30 cellular contexts compared by ENCODE assay signal in the genomic region with DNA sequence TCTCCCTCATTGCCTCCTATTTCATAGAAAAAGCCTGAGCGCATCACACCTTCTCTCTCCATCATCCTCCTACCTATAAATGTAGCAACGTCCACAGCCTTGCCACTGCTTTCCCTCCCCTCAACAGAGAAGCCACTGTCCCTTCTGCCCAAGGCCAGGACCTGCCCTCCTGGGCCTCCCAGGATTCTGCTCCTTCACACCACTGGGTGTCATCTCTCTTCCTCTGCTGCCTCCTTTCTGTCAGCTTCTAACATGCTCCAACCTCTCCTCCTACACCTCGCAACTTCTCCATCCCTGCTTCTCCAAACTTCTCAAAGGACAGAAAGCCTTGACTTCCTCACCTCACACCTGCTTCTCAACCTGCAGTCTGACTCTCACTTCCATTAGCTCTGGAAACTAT. TPM values are rescaled to one million over a fixed set of nuclear protein-coding genes. Genes with fewer than 3 reads are reported as not detected.
DNase-seq lines count a peak whose midpoint lies in the region; TF ChIP-seq lines count a peak whose summit lies in the region.
"Had no signal": no experiment of that assay in that cellular context is flagged by ENCODE, and none has a peak within 500 bp of the region (broad histone marks: within the 10 kb centered on the region; RNA-seq: fewer than 3 reads in every experiment).

No MANE protein-coding gene starts in this region.

- H3K4me3 ChIP-seq in NB4 (ENCODE audit: low read depth, low read length) (no peak overlapping the region), brain microvascular endothelial cell (ENCODE audit: low read depth, low read length) (no peak overlapping the region), neutrophil (ENCODE audit: low read depth in 1 of 2, low read length in 1 of 2) (no peak overlapping the region)
- H3K4me3 ChIP-seq in CD4-positive, alpha-beta memory T cell (ENCODE audit: low read length in 2 of 2) = no peak overlapping the region
- H3K4me3 ChIP-seq: gastroesophageal sphincter, left ventricle myocardium inferior, ovary, stomach, transverse colon had no signal

- CTCF ChIA-PET in CD4-positive, alpha-beta memory T cell (lab: Charles Lee; ENCODE audit: partially characterized antibody) = interaction anchor here (1.7 kb wide), 1 partner anchor 193 kb away, joined by 5 read pairs; no protein-coding TSS in a partner anchor

- peak; percentile 29 for DNase-seq in CD1c-positive myeloid dendritic cell (ENCODE audit: extremely low spot score)
- DNase-seq in NB4 (ENCODE audit: low read depth) = peak; percentile 15
- no peak for DNase-seq in brain microvascular endothelial cell
- no peak for DNase-seq in CD4-positive, alpha-beta memory T cell
- DNase-seq in RKO (ENCODE audit: low spot score) = no peak
- DNase-seq in NCI-H2107 (lab: John Stamatoyannopoulos, UW) = no peak
- DNase-seq: activated CD8-positive, alpha-beta T cell treated with anti-CD3 and anti-CD28 coated beads, Interleukin-2, amount 10 ng/mL, durations not matched to agents 7 days and 5 days; activated gamma-delta T cell treated with Interleukin-2 at 50 U/mL for 16 hours; activated naive CD8-positive, alpha-beta T cell treated with anti-CD3 and anti-CD28 coated beads, Interleukin-2, amount 50 U/mL, for 24 hours; activated T-cell treated with anti-CD3 and anti-CD28 coated beads for 4 hours; CD8-positive, alpha-beta memory T cell; effector CD8-positive, alpha-beta T cell; GF-D8; hypothalamus; left ventricle myocardium inferior; natural killer cell; NCI-H1105; NCI-H2029; NCI-H2227 treated with DMSO at 0.1 percent for 48 hours; NCI-H69; ovary; right cardiac atrium; Right ventricle myocardium superior; stomach; T-cell; transverse colon had no signal

- no peak for TF ChIP-seq CTCF in NB4 (IDR thresholded peaks at IDR 0.05; ENCODE audit: low read depth, low read length)
- peak; percentile 11 for TF ChIP-seq CTCF in brain microvascular endothelial cell (IDR thresholded peaks at IDR 0.05; ENCODE audit: low read depth, low read length, missing control alignments)
- TF ChIP-seq CTCF in neutrophil (IDR thresholded peaks at IDR 0.05) = no peak

- H3K4me3 Mint-ChIP-seq in CD4-positive, alpha-beta memory T cell = no peak overlapping the region
- H3K4me3 Mint-ChIP-seq: activated CD8-positive, alpha-beta T cell treated with anti-CD3 and anti-CD28 coated beads, Interleukin-2, amount 10 ng/mL, durations not matched to agents 7 days and 5 days; activated naive CD8-positive, alpha-beta T cell treated with anti-CD3 and anti-CD28 coated beads, Interleukin-2, amount 50 U/mL, for 24 hours; CD8-positive, alpha-beta memory T cell; mesothelial cell of epicardium; natural killer cell; T-cell had no signal

- H3K27me3 ChIP-seq in brain microvascular endothelial cell (replicated peaks) (no peaks in the 10 kb centered on the region), neutrophil (no peaks in the 10 kb centered on the region)
- no peaks in the 10 kb centered on the region for H3K27me3 ChIP-seq in CD4-positive, alpha-beta memory T cell (ENCODE audit: insufficient read depth, low read length)
- H3K27me3 ChIP-seq: gastroesophageal sphincter, ovary, stomach, transverse colon had no signal

- H3K9me3 ChIP-seq in neutrophil = no peaks in the 10 kb centered on the region
- H3K9me3 ChIP-seq in CD4-positive, alpha-beta memory T cell (ENCODE audit: control insufficient read depth in 1 of 2, low read length in 2 of 2) = no peaks in the 10 kb centered on the region
- H3K9me3 ChIP-seq: gastroesophageal sphincter, left ventricle myocardium inferior, ovary, stomach, transverse colon had no signal

- in situ Hi-C loops in brain microvascular endothelial cell (cut with HindIII; ENCODE audit: low pct_ligation_motif_present, low sequenced_read_pairs) = no loop called here

- H3K27ac ChIP-seq in brain microvascular endothelial cell = no peak overlapping the region
- H3K27ac ChIP-seq in neutrophil = peak overlapping the region; percentile 51
- no peak overlapping the region for H3K27ac ChIP-seq in CD4-positive, alpha-beta memory T cell (ENCODE audit: low read depth, low read length)
- H3K27ac ChIP-seq: gastroesophageal sphincter, left ventricle myocardium inferior, ovary, stomach, transverse colon had no signal

- H3K36me3 Mint-ChIP-seq in CD4-positive, alpha-beta memory T cell = peaks cover 0 to 2% of the 10 kb centered on the region in 2 donors
- H3K36me3 Mint-ChIP-seq: mesothelial cell of epicardium, natural killer cell had no signal

- TF ChIP-seq POLR2A in NB4 (IDR thresholded peaks at IDR 0.05; ENCODE audit: extremely low read depth, insufficient read length) = no peak

- peaks cover 0 to 10% (median 7%) of the 10 kb centered on the region in 8 donors for H3K9me3 Mint-ChIP-seq in CD4-positive, alpha-beta memory T cell
- H3K9me3 Mint-ChIP-seq: activated naive CD8-positive, alpha-beta T cell treated with anti-CD3 and anti-CD28 coated beads, Interleukin-2, amount 50 U/mL, for 24 hours; natural killer cell had no signal

- intact Hi-C loops in CD4-positive, alpha-beta memory T cell (cut with micrococcal nuclease) = no loop called here

- H3K4me1 ChIP-seq in neutrophil (ENCODE audit: control insufficient read depth in 1 of 2, insufficient read depth in 1 of 2, low read depth in 1 of 2, low read length in 1 of 2) = peaks cover 67% of the 10 kb centered on the region in 2 experiments
- no peaks in the 10 kb centered on the region for H3K4me1 ChIP-seq in CD4-positive, alpha-beta memory T cell (ENCODE audit: insufficient read depth, low read length)
- H3K4me1 ChIP-seq: left ventricle myocardium inferior had no signal

- peaks cover 3% of the 10 kb centered on the region in 2 donors for H3K27me3 Mint-ChIP-seq in CD4-positive, alpha-beta memory T cell

- peak overlapping the region in 2 of 7 donors; percentile 3 to 62 for H3K27ac Mint-ChIP-seq in CD4-positive, alpha-beta memory T cell
- H3K27ac Mint-ChIP-seq: activated CD8-positive, alpha-beta T cell treated with anti-CD3 and anti-CD28 coated beads, Interleukin-2, amount 10 ng/mL, durations not matched to agents 7 days and 5 days; activated naive CD8-positive, alpha-beta T cell treated with anti-CD3 and anti-CD28 coated beads, Interleukin-2, amount 50 U/mL, for 24 hours; mesothelial cell of epicardium; natural killer cell; T-cell had no signal

- H3K36me3 ChIP-seq in brain microvascular endothelial cell (replicated peaks) (no peaks in the 10 kb centered on the region), neutrophil (no peaks in the 10 kb centered on the region)
- no peaks in the 10 kb centered on the region for H3K36me3 ChIP-seq in CD4-positive, alpha-beta memory T cell (ENCODE audit: insufficient read depth, low read length)
- H3K36me3 ChIP-seq: gastroesophageal sphincter, left ventricle myocardium inferior, ovary, stomach, transverse colon had no signal

- POLR2A ChIA-PET in CD4-positive, alpha-beta memory T cell (lab: Charles Lee; ENCODE audit: partially characterized antibody) = no interaction called here

- H3K4me1 Mint-ChIP-seq in CD4-positive, alpha-beta memory T cell = peaks cover 0 to 2% (median 0%) of the 10 kb centered on the region in 4 donors
- H3K4me1 Mint-ChIP-seq: CD8-positive, alpha-beta memory T cell; mesothelial cell of epicardium; natural killer cell; T-cell had no signal

RNA-seq across cellular contexts. Expression of gene ME2, which starts 21.2 kb away (rescaled TPM):
- 10 to 100 TPM; 48.6 to 53.5 TPM for total RNA-seq in CD4-positive, alpha-beta memory T cell
- 10 to 100 TPM; 48.6 to 50.8 TPM for polyA plus RNA-seq in CD4-positive, alpha-beta memory T cell

RNA-seq across cellular contexts. Expression of gene MRO, which starts 37.9 kb away (rescaled TPM):
- total RNA-seq in CD4-positive, alpha-beta memory T cell = not detected
- polyA plus RNA-seq in CD4-positive, alpha-beta memory T cell = not detected
- total RNA-seq: activated CD8-positive, alpha-beta T cell treated with anti-CD3 and anti-CD28 coated beads, Interleukin-2, amount 10 ng/mL, durations not matched to agents 7 days and 5 days; chondrocyte; natural killer cell; T-cell had no signal
- polyA plus RNA-seq: CD8-positive, alpha-beta memory T cell had no signal

Comparison
In these comparisons a context has a peak if more than half of its experiments do, and no peak if none do; other contexts are left out.
1. DNase-seq: peak in CD1c-positive myeloid dendritic cell (single experiment) and NB4 (single experiment); none in brain microvascular endothelial cell (single experiment), CD4-positive, alpha-beta memory T cell (0 of 5), RKO (single experiment) and NCI-H2107 (single experiment).